Comparison of ENCODE assay signal across 1 cellular context in the genomic region with DNA sequence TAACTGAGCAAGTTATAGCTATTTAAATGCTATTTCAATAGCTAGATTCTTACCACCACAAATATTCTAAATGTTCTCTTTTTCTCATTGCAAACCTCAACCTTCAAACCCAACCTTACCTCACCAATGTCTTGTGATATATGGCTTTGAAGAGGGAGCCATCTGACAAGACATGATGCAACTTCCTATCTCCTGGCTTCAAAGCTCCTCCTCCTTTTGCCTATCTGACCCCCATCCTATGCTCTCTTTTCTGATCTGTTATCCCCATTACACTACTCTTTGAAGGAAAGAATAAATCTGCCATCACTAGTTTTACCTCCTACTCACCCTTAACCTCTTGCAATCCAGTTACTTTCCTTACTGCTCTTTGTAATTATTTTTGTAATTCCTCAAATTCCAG.
TF ChIP-seq lines count a peak whose summit lies in the region.

No MANE protein-coding gene starts in this region.

TF ChIP-seq in K562, 482 proteins besides CTCF, POLR2A, EP300 and RAD21 (continued from another document and continues in another):
- TF ChIP-seq CTBP1 (IDR thresholded peaks at IDR 0.05; ENCODE audit: borderline replicate concordance) (no peak), IFI16 (CRISPR knock-in tag; IDR thresholded peaks at IDR 0.05) (no peak), TEAD1 (CRISPR knock-in tag; IDR thresholded peaks at IDR 0.05) (no peak), HNRNPLL (IDR thresholded peaks at IDR 0.05; ENCODE audit: low read depth, low read length, poor library complexity, severe bottlenecking) (no peak), HDAC1 (IDR thresholded peaks at IDR 0.05) (no peak), HDAC8 (tag; IDR thresholded peaks at IDR 0.05) (no peak), MECOM (CRISPR knock-in tag; IDR thresholded peaks at IDR 0.05) (peak; percentile 86), ZNF431 (CRISPR knock-in tag; IDR thresholded peaks at IDR 0.05) (no peak), EHMT2 (IDR thresholded peaks at IDR 0.05) (peak; percentile 53; the same call in 1 of the 2 replicates), SMAD2 (IDR thresholded peaks at IDR 0.05; ENCODE audit: low read depth, low read length) (no peak), MED1 (CRISPR knock-in tag; IDR thresholded peaks at IDR 0.05; ENCODE audit: borderline replicate concordance) (no peak), WHSC1 (IDR thresholded peaks at IDR 0.05; ENCODE audit: low read length) (no peak), TRIM24 (IDR thresholded peaks at IDR 0.05) (0 out of 4 replicates have a peak, but pooled peaks of 1 of the 2 experiments have one; percentile 41), SAP30 (IDR thresholded peaks at IDR 0.05; ENCODE audit: borderline replicate concordance, insufficient read depth, low read depth, low read length, poor library complexity, severe bottlenecking) (no peak), ZNF780A (CRISPR knock-in tag; IDR thresholded peaks at IDR 0.05) (no peak), MCM2 (IDR thresholded peaks at IDR 0.05; ENCODE audit: low read depth) (no peak), U2AF2 (optimal IDR thresholded peaks at IDR 0.05; ENCODE audit: low read depth, low read length) (no peak), TAL1 (IDR thresholded peaks at IDR 0.05) (no peak), RBBP5 (IDR thresholded peaks at IDR 0.05; ENCODE audit: borderline replicate concordance, insufficient read depth, low read length, poor library complexity, severe bottlenecking) (no peak), CBX2 (IDR thresholded peaks at IDR 0.05; ENCODE audit: insufficient read depth, low read length, poor library complexity, severe bottlenecking) (no peak), HDAC2 (IDR thresholded peaks at IDR 0.05) (no peak), CEBPG (CRISPR knock-in tag; IDR thresholded peaks at IDR 0.05) (no peak), CEBPG (tag; conservative IDR thresholded peaks at IDR 0.05 in 1 of 2, IDR thresholded peaks at IDR 0.05 in 1 of 2) (peak in 1 of 2 experiments; percentile 77; a peak in 2 of 4 replicates), HMG20A (CRISPR knock-in tag; conservative IDR thresholded peaks at IDR 0.05) (no peak), NCOA1 (IDR thresholded peaks at IDR 0.05; ENCODE audit: low read depth) (no peak), RUNX1 (IDR thresholded peaks at IDR 0.05; ENCODE audit: low read depth) (no peak), KLF1 (tag; IDR thresholded peaks at IDR 0.05) (no peak), SREBF2 (CRISPR knock-in tag; IDR thresholded peaks at IDR 0.05) (no peak), FOXA1 (IDR thresholded peaks at IDR 0.05; ENCODE audit: borderline replicate concordance) (no peak), ZNF175 (CRISPR knock-in tag; IDR thresholded peaks at IDR 0.05; ENCODE audit: low read depth) (no peak), RAD51 (IDR thresholded peaks at IDR 0.05; ENCODE audit: borderline replicate concordance, low read depth) (no peak), ETV1 (tag; conservative IDR thresholded peaks at IDR 0.05; ENCODE audit: low read depth) (0 out of 2 replicates have a peak, but pooled peaks have one; percentile 16), CEBPB (tag; IDR thresholded peaks at IDR 0.05) (peak; percentile 63), EZH2 (IDR thresholded peaks at IDR 0.05; ENCODE audit: borderline replicate concordance, low read depth, low read length) (no peak), KDM1A (IDR thresholded peaks at IDR 0.05) (no peak), ZNF644 (tag; IDR thresholded peaks at IDR 0.05; ENCODE audit: low read depth) (no peak), YY1 (IDR thresholded peaks at IDR 0.05; ENCODE audit: borderline replicate concordance in 1 of 3, control insufficient read depth in 1 of 3, extremely low read depth in 1 of 3, insufficient read depth in 3 of 3, insufficient read length in 1 of 3, insufficient replicate concordance in 2 of 3, low read depth in 1 of 3, low read length in 2 of 3) (no peak), CAMTA2 (CRISPR knock-in tag; conservative IDR thresholded peaks at IDR 0.05) (no peak), ZNF41 (CRISPR knock-in tag; conservative IDR thresholded peaks at IDR 0.05) (no peak), POLR2H (tag; IDR thresholded peaks at IDR 0.05; ENCODE audit: low read depth) (peak; percentile 53; the same call in 1 of the 2 replicates), MEIS2 (IDR thresholded peaks at IDR 0.05; ENCODE audit: partially characterized antibody) (peak; percentile 89), LARP7 (IDR thresholded peaks at IDR 0.05) (no peak), CCNT2 (IDR thresholded peaks at IDR 0.05; ENCODE audit: borderline replicate concordance, extremely low read depth, insufficient read length, low read depth, low read length) (no peak), CXXC5 (CRISPR knock-in tag; IDR thresholded peaks at IDR 0.05) (peak; percentile 11; the same call in 1 of the 2 replicates), ZEB2 (IDR thresholded peaks at IDR 0.05) (peak; percentile 38; the same call in 1 of the 2 replicates), SRSF7 (optimal IDR thresholded peaks at IDR 0.05; ENCODE audit: low read depth, low read length) (no peak), PTBP1 (IDR thresholded peaks at IDR 0.05; ENCODE audit: low read depth, low read length) (no peak), ZC3H11A (IDR thresholded peaks at IDR 0.05; ENCODE audit: low read depth, low read length) (no peak), SNIP1 (IDR thresholded peaks at IDR 0.05; ENCODE audit: low read depth) (no peak), ARID1B (IDR thresholded peaks at IDR 0.05) (peak; percentile 28; the same call in 1 of the 2 replicates), PHTF2 (CRISPR knock-in tag; IDR thresholded peaks at IDR 0.05) (no peak)
- TF ChIP-seq, protein P1, sequence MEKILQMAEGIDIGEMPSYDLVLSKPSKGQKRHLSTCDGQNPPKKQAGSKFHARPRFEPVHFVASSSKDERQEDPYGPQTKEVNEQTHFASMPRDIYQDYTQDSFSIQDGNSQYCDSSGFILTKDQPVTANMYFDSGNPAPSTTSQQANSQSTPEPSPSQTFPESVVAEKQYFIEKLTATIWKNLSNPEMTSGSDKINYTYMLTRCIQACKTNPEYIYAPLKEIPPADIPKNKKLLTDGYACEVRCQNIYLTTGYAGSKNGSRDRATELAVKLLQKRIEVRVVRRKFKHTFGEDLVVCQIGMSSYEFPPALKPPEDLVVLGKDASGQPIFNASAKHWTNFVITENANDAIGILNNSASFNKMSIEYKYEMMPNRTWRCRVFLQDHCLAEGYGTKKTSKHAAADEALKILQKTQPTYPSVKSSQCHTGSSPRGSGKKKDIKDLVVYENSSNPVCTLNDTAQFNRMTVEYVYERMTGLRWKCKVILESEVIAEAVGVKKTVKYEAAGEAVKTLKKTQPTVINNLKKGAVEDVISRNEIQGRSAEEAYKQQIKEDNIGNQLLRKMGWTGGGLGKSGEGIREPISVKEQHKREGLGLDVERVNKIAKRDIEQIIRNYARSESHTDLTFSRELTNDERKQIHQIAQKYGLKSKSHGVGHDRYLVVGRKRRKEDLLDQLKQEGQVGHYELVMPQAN (IDR thresholded peaks at IDR 0.05; ENCODE audit: borderline replicate concordance): no peak
- TF ChIP-seq, protein P2, sequence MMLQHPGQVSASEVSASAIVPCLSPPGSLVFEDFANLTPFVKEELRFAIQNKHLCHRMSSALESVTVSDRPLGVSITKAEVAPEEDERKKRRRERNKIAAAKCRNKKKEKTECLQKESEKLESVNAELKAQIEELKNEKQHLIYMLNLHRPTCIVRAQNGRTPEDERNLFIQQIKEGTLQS (IDR thresholded peaks at IDR 0.05): peak; percentile 82
- TF ChIP-seq, protein P2 (CRISPR knock-in tag; conservative IDR thresholded peaks at IDR 0.05): no peak
- TF ChIP-seq, protein P3, sequence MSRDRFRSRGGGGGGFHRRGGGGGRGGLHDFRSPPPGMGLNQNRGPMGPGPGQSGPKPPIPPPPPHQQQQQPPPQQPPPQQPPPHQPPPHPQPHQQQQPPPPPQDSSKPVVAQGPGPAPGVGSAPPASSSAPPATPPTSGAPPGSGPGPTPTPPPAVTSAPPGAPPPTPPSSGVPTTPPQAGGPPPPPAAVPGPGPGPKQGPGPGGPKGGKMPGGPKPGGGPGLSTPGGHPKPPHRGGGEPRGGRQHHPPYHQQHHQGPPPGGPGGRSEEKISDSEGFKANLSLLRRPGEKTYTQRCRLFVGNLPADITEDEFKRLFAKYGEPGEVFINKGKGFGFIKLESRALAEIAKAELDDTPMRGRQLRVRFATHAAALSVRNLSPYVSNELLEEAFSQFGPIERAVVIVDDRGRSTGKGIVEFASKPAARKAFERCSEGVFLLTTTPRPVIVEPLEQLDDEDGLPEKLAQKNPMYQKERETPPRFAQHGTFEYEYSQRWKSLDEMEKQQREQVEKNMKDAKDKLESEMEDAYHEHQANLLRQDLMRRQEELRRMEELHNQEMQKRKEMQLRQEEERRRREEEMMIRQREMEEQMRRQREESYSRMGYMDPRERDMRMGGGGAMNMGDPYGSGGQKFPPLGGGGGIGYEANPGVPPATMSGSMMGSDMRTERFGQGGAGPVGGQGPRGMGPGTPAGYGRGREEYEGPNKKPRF (IDR thresholded peaks at IDR 0.05; ENCODE audit: low read depth, low read length): no peak
- TF ChIP-seq, protein P4, sequence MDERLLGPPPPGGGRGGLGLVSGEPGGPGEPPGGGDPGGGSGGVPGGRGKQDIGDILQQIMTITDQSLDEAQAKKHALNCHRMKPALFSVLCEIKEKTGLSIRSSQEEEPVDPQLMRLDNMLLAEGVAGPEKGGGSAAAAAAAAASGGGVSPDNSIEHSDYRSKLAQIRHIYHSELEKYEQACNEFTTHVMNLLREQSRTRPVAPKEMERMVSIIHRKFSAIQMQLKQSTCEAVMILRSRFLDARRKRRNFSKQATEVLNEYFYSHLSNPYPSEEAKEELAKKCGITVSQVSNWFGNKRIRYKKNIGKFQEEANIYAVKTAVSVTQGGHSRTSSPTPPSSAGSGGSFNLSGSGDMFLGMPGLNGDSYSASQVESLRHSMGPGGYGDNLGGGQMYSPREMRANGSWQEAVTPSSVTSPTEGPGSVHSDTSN (CRISPR knock-in tag; IDR thresholded peaks at IDR 0.05; ENCODE audit: low read depth): no peak
- TF ChIP-seq, protein P4 (tag; conservative IDR thresholded peaks at IDR 0.05; ENCODE audit: low read depth): peak; percentile 41; the same call in 1 of the 2 replicates
- TF ChIP-seq, protein P5, sequence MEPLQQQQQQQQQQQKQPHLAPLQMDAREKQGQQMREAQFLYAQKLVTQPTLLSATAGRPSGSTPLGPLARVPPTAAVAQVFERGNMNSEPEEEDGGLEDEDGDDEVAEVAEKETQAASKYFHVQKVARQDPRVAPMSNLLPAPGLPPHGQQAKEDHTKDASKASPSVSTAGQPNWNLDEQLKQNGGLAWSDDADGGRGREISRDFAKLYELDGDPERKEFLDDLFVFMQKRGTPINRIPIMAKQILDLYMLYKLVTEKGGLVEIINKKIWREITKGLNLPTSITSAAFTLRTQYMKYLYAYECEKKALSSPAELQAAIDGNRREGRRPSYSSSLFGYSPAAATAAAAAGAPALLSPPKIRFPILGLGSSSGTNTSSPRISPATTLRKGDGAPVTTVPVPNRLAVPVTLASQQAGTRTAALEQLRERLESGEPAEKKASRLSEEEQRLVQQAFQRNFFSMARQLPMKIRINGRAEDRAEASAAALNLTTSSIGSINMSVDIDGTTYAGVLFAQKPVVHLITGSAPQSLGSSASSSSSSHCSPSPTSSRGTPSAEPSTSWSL (CRISPR knock-in tag; IDR thresholded peaks at IDR 0.05; ENCODE audit: borderline replicate concordance): no peak
- TF ChIP-seq, protein P6, sequence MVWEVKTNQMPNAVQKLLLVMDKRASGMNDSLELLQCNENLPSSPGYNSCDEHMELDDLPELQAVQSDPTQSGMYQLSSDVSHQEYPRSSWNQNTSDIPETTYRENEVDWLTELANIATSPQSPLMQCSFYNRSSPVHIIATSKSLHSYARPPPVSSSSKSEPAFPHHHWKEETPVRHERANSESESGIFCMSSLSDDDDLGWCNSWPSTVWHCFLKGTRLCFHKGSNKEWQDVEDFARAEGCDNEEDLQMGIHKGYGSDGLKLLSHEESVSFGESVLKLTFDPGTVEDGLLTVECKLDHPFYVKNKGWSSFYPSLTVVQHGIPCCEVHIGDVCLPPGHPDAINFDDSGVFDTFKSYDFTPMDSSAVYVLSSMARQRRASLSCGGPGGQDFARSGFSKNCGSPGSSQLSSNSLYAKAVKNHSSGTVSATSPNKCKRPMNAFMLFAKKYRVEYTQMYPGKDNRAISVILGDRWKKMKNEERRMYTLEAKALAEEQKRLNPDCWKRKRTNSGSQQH (CRISPR knock-in tag; IDR thresholded peaks at IDR 0.05): no peak
- TF ChIP-seq, protein P7, sequence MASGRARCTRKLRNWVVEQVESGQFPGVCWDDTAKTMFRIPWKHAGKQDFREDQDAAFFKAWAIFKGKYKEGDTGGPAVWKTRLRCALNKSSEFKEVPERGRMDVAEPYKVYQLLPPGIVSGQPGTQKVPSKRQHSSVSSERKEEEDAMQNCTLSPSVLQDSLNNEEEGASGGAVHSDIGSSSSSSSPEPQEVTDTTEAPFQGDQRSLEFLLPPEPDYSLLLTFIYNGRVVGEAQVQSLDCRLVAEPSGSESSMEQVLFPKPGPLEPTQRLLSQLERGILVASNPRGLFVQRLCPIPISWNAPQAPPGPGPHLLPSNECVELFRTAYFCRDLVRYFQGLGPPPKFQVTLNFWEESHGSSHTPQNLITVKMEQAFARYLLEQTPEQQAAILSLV (tag; IDR thresholded peaks at IDR 0.05): peak; percentile 69; the same call in 1 of the 2 replicates
